ENCODE assay signal across 9 cellular contexts in genomic region chr2:129396980-129397599, GRCh38.
DNase-seq lines count a peak whose midpoint lies in the region; ATAC-seq and TF ChIP-seq lines count a peak whose summit lies in the region.
"Had no signal": no experiment of that assay in that cellular context is flagged by ENCODE, and none has a peak within 500 bp of the region (broad histone marks: within the 10 kb centered on the region; RNA-seq: fewer than 3 reads in every experiment).

No MANE protein-coding gene starts in this region.

- H4K20me1 ChIP-seq in GM23248 (ENCODE audit: insufficient read depth), result no peaks in the 10 kb centered on the region

- H3K27ac ChIP-seq in GM23248 (no peak overlapping the region), adrenal gland (no peak overlapping the region)

- peak; percentile 73 for TF ChIP-seq CTCF in GM10266 (IDR thresholded peaks at IDR 0.05; ENCODE audit: control insufficient read depth, insufficient read depth, low read depth, missing control alignments)
- peak; percentile 44 to 69 (median 62) for TF ChIP-seq CTCF in adrenal gland (IDR thresholded peaks at IDR 0.05)
- peak; percentile 78 for TF ChIP-seq CTCF in type B pancreatic cell (conservative IDR thresholded peaks at IDR 0.05)

- no peak overlapping the region for H2AFZ ChIP-seq in GM23248

- H3K27me3 Mint-ChIP-seq in type B pancreatic cell, result peaks cover 4% of the 10 kb centered on the region
- H3K27me3 Mint-ChIP-seq in T-helper 2 cell treated with Interferon-gamma antibody and Interleukin-4, amounts not matched to agents 5 μg/mL and 100 μg/mL, for 36 hours (ENCODE audit: low read depth), result no peaks in the 10 kb centered on the region

- no peaks in the 10 kb centered on the region for H3K9me2 ChIP-seq in GM23248 (ENCODE audit: insufficient read depth)

- no peak overlapping the region for H3K4me2 ChIP-seq in GM23248 (ENCODE audit: unreplicated experiment)

- H3K36me3 ChIP-seq in GM23248 (ENCODE audit: low read depth) (no peaks in the 10 kb centered on the region), adrenal gland (replicated peaks in 1 of 2) (no peaks in the 10 kb centered on the region)

- H3K9me3 Mint-ChIP-seq in type B pancreatic cell, result no peaks in the 10 kb centered on the region
- no peaks in the 10 kb centered on the region for H3K9me3 Mint-ChIP-seq in T-helper 2 cell treated with Interferon-gamma antibody and Interleukin-4, amounts not matched to agents 5 μg/mL and 100 μg/mL, for 36 hours
- H3K9me3 Mint-ChIP-seq: T-helper 1 cell treated with Interleukin-12 subunit alpha and Interleukin-12 subunit beta and Interleukin-4 antibody, amounts not matched to agents 30 μg/mL and 1 μg/mL, for 36 hours had no signal

- no peaks in the 10 kb centered on the region for H3K4me1 Mint-ChIP-seq in type B pancreatic cell (ENCODE audit: unreplicated experiment)
- H3K4me1 Mint-ChIP-seq in T-helper 2 cell treated with Interferon-gamma antibody and Interleukin-4, amounts not matched to agents 5 μg/mL and 100 μg/mL, for 36 hours (ENCODE audit: low read depth), result no peaks in the 10 kb centered on the region

- H3F3A ChIP-seq in GM23248 (ENCODE audit: insufficient read depth), result no peaks in the 10 kb centered on the region

- no peak overlapping the region for H3K4me3 ChIP-seq in GM23248
- no peak overlapping the region for H3K4me3 ChIP-seq in adrenal gland

- DNase-seq in GM10266 (ENCODE audit: extremely low spot score) (peak; percentile 36), GM23248 (peak; percentile 38), NCI-H1048 (lab: John Stamatoyannopoulos, UW) (peak; percentile 40), adrenal gland (peak; percentile 28 to 72 (median 44)), inferior parietal cortex (ENCODE audit: extremely low spot score) (peak; percentile 51), type B pancreatic cell (ENCODE audit: extremely low spot score, unreplicated experiment) (no peak)
- DNase-seq in T-helper 2 cell treated with Interferon-gamma antibody and Interleukin-4, amounts not matched to agents 5 μg/mL and 100 μg/mL, for 36 hours (ENCODE audit: low spot score), result no peak

- in situ Hi-C loops in GM23248 (cut with MboI), result no loop called here

- intact Hi-C loops in adrenal gland (cut with DNase I), result no loop called here

- ATAC-seq in GM19035 (IDR thresholded peaks at IDR 0.05; ENCODE audit: unreplicated experiment), result no peak

- H3K27me3 ChIP-seq in GM23248 (replicated peaks; ENCODE audit: insufficient read depth) (no peaks in the 10 kb centered on the region), adrenal gland (no peaks in the 10 kb centered on the region)

- no peaks in the 10 kb centered on the region for H3K36me3 Mint-ChIP-seq in type B pancreatic cell
- no peaks in the 10 kb centered on the region for H3K36me3 Mint-ChIP-seq in T-helper 2 cell treated with Interferon-gamma antibody and Interleukin-4, amounts not matched to agents 5 μg/mL and 100 μg/mL, for 36 hours (ENCODE audit: low read depth)

- H3K27ac Mint-ChIP-seq in type B pancreatic cell, result no peak overlapping the region
- H3K27ac Mint-ChIP-seq in T-helper 2 cell treated with Interferon-gamma antibody and Interleukin-4, amounts not matched to agents 5 μg/mL and 100 μg/mL, for 36 hours, result no peak overlapping the region
- H3K27ac Mint-ChIP-seq: T-helper 1 cell treated with Interleukin-12 subunit alpha and Interleukin-12 subunit beta and Interleukin-4 antibody, amounts not matched to agents 30 μg/mL and 1 μg/mL, for 36 hours had no signal

- H3K79me2 ChIP-seq in GM23248 (ENCODE audit: insufficient read depth), result no peaks in the 10 kb centered on the region

- H3K4me1 ChIP-seq in GM23248 (ENCODE audit: insufficient read depth) (no peaks in the 10 kb centered on the region), adrenal gland (replicated peaks in 1 of 2) (no peaks in the 10 kb centered on the region)

- 28 to 37% methylated on average over 3 of the region's 3 CpGs for WGBS in GM23248 (ENCODE audit: low coverage in 1 of 2, low lambda C conversion rate in 2 of 2, missing lambda C conversion rate in 2 of 2), 2 experiments
- 65 to 81% (median 70%) methylated on average over 3 of the region's 3 CpGs for WGBS in adrenal gland, 4 donors

- TF ChIP-seq POLR2A in adrenal gland (IDR thresholded peaks at IDR 0.05), result no peak

- H3K4me3 Mint-ChIP-seq in type B pancreatic cell, result no peak overlapping the region
- no peak overlapping the region for H3K4me3 Mint-ChIP-seq in T-helper 2 cell treated with Interferon-gamma antibody and Interleukin-4, amounts not matched to agents 5 μg/mL and 100 μg/mL, for 36 hours
- H3K4me3 Mint-ChIP-seq: T-helper 1 cell treated with Interleukin-12 subunit alpha and Interleukin-12 subunit beta and Interleukin-4 antibody, amounts not matched to agents 30 μg/mL and 1 μg/mL, for 36 hours had no signal

- no peak overlapping the region for H3K9ac ChIP-seq in GM23248

- no peaks in the 10 kb centered on the region for H3K9me3 ChIP-seq in GM23248 (ENCODE audit: low read depth)
- H3K9me3 ChIP-seq in adrenal gland (replicated peaks in 1 of 3), result no peaks in the 10 kb centered on the region

Comparison
In these comparisons a context has a peak if more than half of its experiments do, and no peak if none do; other contexts are left out.
1. DNase-seq: peak in GM10266 (single experiment), GM23248 (single experiment), NCI-H1048 (single experiment), adrenal gland (7 of 7) and inferior parietal cortex (single experiment); none in type B pancreatic cell (single experiment) and T-helper 2 cell treated with Interferon-gamma antibody and Interleukin-4, amounts not matched to agents 5 μg/mL and 100 μg/mL, for 36 hours (single experiment).
2. Peak in every context shown above with its lines, with median percentiles within 50 percentile points of each other: CTCF ChIP-seq.